Comparison of ENCODE assay signal across 1 cellular context in the genomic region with DNA sequence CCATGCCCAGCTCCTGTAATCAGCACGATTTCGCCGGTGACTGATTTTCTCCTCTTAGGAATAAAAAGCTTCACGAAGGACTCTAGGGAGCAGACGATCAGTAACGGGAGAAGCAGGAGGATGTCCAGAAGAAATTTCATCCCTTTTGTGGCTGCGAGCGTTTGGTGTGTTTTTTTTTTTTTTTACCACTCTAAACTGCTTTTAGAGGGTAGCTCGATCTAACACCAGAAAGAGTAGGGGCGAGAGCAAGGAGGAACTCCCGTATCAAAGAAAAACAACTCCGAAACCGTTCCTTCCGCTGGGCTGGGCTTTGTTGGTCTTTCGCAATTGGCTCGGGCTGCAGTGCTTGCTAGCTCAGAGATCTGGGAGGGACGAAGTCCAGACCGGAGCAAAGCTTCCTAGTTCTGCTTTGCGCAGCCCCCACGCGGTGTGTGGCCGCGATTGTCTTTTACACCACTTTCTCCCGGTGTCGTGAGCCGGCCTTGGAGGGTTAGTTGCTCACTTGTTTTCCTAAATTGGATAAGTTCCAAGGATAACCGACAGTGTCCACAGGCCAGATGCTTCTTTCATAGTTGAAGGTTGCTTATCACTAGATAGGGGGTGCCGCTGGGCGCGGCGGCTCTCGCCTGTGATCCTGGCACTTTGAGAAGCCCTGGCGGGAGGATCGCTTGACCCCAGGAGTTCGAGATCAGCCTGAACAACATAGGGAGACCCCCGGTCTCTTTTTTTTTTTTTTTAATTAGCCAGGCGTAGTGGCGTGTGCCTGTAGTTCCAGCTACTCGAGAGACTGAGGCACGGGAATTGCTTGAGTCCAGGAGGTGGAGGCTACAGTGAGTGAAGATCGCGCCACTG.
TF ChIP-seq lines count a peak whose summit lies in the region.

A gene with protein sequence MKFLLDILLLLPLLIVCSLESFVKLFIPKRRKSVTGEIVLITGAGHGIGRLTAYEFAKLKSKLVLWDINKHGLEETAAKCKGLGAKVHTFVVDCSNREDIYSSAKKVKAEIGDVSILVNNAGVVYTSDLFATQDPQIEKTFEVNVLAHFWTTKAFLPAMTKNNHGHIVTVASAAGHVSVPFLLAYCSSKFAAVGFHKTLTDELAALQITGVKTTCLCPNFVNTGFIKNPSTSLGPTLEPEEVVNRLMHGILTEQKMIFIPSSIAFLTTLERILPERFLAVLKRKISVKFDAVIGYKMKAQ (minus strand): TSS at position 258 of the 852 bp plus-strand sequence. CDS start 118 bp downstream, at position 140.

TF ChIP-seq in HepG2, 621 proteins besides CTCF, POLR2A, EP300 and RAD21 (continued from another document and continues in another):
- TF ChIP-seq, protein P1, sequence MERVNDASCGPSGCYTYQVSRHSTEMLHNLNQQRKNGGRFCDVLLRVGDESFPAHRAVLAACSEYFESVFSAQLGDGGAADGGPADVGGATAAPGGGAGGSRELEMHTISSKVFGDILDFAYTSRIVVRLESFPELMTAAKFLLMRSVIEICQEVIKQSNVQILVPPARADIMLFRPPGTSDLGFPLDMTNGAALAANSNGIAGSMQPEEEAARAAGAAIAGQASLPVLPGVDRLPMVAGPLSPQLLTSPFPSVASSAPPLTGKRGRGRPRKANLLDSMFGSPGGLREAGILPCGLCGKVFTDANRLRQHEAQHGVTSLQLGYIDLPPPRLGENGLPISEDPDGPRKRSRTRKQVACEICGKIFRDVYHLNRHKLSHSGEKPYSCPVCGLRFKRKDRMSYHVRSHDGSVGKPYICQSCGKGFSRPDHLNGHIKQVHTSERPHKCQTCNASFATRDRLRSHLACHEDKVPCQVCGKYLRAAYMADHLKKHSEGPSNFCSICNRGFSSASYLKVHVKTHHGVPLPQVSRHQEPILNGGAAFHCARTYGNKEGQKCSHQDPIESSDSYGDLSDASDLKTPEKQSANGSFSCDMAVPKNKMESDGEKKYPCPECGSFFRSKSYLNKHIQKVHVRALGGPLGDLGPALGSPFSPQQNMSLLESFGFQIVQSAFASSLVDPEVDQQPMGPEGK (CRISPR knock-in tag; IDR thresholded peaks at IDR 0.05), result peak; percentile 68
- TF ChIP-seq ZNF878 (CRISPR knock-in tag; IDR thresholded peaks at IDR 0.05) (no peak), JUN (CRISPR knock-in tag; IDR thresholded peaks at IDR 0.05) (peak; percentile 26; the same call in 1 of the 2 replicates), ZNF333 (CRISPR knock-in tag; IDR thresholded peaks at IDR 0.05; ENCODE audit: borderline replicate concordance) (no peak), AKAP8 (CRISPR knock-in tag; IDR thresholded peaks at IDR 0.05) (no peak), ZNF468 (CRISPR knock-in tag; IDR thresholded peaks at IDR 0.05) (no peak), KDM5A (IDR thresholded peaks at IDR 0.05; ENCODE audit: borderline replicate concordance, low read length) (no peak; the same call in 1 of the 2 replicates), ZFP82 (CRISPR knock-in tag; IDR thresholded peaks at IDR 0.05; ENCODE audit: borderline replicate concordance) (0 out of 2 replicates have a peak, but pooled peaks have one; percentile 31), ZNF496 (CRISPR knock-in tag; IDR thresholded peaks at IDR 0.05; ENCODE audit: insufficient replicate concordance) (no peak), ZNF547 (CRISPR knock-in tag; IDR thresholded peaks at IDR 0.05) (0 out of 2 replicates have a peak, but pooled peaks have one; percentile 77), ZNF629 (CRISPR knock-in tag; conservative IDR thresholded peaks at IDR 0.05) (no peak; the same call in 1 of the 2 replicates), MXI1 (IDR thresholded peaks at IDR 0.05; ENCODE audit: borderline replicate concordance, low read depth, low read length) (peak; percentile 46; the same call in 1 of the 3 replicates), HOXA3 (CRISPR knock-in tag; IDR thresholded peaks at IDR 0.05) (peak; percentile 90), LCORL (IDR thresholded peaks at IDR 0.05) (no peak), LCORL (CRISPR knock-in tag; IDR thresholded peaks at IDR 0.05) (peak; percentile 63; the same call in 1 of the 2 replicates), MAFF (IDR thresholded peaks at IDR 0.05; ENCODE audit: low read depth, low read length) (no peak), ZNF460 (CRISPR knock-in tag; IDR thresholded peaks at IDR 0.05; ENCODE audit: borderline replicate concordance) (peak; percentile 15; the same call in 1 of the 2 replicates), ZKSCAN5 (CRISPR knock-in tag; IDR thresholded peaks at IDR 0.05) (no peak), NFIC (IDR thresholded peaks at IDR 0.05; ENCODE audit: low read length) (peak; percentile 59; the same call in 1 of the 2 replicates), ISX (CRISPR knock-in tag; conservative IDR thresholded peaks at IDR 0.05) (no peak), ZFP36L2 (CRISPR knock-in tag; IDR thresholded peaks at IDR 0.05) (no peak), ZNF3 (CRISPR knock-in tag; IDR thresholded peaks at IDR 0.05) (peak; percentile 18; the same call in 1 of the 2 replicates), NFIB (CRISPR knock-in tag; IDR thresholded peaks at IDR 0.05; ENCODE audit: borderline replicate concordance) (no peak), ZNF879 (CRISPR knock-in tag; IDR thresholded peaks at IDR 0.05) (no peak), ZBTB20 (CRISPR knock-in tag; IDR thresholded peaks at IDR 0.05; ENCODE audit: borderline replicate concordance, low read depth) (peak; percentile 43; the same call in 1 of the 2 replicates)
- TF ChIP-seq, protein P2, sequence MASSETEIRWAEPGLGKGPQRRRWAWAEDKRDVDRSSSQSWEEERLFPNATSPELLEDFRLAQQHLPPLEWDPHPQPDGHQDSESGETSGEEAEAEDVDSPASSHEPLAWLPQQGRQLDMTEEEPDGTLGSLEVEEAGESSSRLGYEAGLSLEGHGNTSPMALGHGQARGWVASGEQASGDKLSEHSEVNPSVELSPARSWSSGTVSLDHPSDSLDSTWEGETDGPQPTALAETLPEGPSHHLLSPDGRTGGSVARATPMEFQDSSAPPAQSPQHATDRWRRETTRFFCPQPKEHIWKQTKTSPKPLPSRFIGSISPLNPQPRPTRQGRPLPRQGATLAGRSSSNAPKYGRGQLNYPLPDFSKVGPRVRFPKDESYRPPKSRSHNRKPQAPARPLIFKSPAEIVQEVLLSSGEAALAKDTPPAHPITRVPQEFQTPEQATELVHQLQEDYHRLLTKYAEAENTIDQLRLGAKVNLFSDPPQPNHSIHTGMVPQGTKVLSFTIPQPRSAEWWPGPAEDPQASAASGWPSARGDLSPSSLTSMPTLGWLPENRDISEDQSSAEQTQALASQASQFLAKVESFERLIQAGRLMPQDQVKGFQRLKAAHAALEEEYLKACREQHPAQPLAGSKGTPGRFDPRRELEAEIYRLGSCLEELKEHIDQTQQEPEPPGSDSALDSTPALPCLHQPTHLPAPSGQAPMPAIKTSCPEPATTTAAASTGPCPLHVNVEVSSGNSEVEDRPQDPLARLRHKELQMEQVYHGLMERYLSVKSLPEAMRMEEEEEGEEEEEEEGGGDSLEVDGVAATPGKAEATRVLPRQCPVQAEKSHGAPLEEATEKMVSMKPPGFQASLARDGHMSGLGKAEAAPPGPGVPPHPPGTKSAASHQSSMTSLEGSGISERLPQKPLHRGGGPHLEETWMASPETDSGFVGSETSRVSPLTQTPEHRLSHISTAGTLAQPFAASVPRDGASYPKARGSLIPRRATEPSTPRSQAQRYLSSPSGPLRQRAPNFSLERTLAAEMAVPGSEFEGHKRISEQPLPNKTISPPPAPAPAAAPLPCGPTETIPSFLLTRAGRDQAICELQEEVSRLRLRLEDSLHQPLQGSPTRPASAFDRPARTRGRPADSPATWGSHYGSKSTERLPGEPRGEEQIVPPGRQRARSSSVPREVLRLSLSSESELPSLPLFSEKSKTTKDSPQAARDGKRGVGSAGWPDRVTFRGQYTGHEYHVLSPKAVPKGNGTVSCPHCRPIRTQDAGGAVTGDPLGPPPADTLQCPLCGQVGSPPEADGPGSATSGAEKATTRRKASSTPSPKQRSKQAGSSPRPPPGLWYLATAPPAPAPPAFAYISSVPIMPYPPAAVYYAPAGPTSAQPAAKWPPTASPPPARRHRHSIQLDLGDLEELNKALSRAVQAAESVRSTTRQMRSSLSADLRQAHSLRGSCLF (CRISPR knock-in tag; IDR thresholded peaks at IDR 0.05; ENCODE audit: borderline replicate concordance), result no peak
- TF ChIP-seq, protein P3, sequence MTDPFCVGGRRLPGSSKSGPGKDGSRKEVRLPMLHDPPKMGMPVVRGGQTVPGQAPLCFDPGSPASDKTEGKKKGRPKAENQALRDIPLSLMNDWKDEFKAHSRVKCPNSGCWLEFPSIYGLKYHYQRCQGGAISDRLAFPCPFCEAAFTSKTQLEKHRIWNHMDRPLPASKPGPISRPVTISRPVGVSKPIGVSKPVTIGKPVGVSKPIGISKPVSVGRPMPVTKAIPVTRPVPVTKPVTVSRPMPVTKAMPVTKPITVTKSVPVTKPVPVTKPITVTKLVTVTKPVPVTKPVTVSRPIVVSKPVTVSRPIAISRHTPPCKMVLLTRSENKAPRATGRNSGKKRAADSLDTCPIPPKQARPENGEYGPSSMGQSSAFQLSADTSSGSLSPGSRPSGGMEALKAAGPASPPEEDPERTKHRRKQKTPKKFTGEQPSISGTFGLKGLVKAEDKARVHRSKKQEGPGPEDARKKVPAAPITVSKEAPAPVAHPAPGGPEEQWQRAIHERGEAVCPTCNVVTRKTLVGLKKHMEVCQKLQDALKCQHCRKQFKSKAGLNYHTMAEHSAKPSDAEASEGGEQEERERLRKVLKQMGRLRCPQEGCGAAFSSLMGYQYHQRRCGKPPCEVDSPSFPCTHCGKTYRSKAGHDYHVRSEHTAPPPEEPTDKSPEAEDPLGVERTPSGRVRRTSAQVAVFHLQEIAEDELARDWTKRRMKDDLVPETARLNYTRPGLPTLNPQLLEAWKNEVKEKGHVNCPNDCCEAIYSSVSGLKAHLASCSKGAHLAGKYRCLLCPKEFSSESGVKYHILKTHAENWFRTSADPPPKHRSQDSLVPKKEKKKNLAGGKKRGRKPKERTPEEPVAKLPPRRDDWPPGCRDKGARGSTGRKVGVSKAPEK (CRISPR knock-in tag; IDR thresholded peaks at IDR 0.05; ENCODE audit: borderline replicate concordance), result peak; percentile 47; the same call in 1 of the 2 replicates
- TF ChIP-seq, protein P4, sequence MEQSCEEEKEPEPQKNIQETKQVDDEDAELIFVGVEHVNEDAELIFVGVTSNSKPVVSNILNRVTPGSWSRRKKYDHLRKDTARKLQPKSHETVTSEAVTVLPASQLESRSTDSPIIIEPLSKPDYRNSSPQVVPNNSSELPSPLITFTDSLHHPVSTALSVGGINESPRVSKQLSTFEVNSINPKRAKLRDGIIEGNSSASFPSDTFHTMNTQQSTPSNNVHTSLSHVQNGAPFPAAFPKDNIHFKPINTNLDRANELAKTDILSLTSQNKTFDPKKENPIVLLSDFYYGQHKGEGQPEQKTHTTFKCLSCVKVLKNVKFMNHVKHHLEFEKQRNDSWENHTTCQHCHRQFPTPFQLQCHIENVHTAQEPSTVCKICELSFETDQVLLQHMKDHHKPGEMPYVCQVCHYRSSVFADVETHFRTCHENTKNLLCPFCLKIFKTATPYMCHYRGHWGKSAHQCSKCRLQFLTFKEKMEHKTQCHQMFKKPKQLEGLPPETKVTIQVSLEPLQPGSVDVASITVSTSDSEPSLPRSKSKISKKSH (CRISPR knock-in tag; IDR thresholded peaks at IDR 0.05; ENCODE audit: borderline replicate concordance), result no peak; the same call in 1 of the 2 replicates
- TF ChIP-seq, protein P5, sequence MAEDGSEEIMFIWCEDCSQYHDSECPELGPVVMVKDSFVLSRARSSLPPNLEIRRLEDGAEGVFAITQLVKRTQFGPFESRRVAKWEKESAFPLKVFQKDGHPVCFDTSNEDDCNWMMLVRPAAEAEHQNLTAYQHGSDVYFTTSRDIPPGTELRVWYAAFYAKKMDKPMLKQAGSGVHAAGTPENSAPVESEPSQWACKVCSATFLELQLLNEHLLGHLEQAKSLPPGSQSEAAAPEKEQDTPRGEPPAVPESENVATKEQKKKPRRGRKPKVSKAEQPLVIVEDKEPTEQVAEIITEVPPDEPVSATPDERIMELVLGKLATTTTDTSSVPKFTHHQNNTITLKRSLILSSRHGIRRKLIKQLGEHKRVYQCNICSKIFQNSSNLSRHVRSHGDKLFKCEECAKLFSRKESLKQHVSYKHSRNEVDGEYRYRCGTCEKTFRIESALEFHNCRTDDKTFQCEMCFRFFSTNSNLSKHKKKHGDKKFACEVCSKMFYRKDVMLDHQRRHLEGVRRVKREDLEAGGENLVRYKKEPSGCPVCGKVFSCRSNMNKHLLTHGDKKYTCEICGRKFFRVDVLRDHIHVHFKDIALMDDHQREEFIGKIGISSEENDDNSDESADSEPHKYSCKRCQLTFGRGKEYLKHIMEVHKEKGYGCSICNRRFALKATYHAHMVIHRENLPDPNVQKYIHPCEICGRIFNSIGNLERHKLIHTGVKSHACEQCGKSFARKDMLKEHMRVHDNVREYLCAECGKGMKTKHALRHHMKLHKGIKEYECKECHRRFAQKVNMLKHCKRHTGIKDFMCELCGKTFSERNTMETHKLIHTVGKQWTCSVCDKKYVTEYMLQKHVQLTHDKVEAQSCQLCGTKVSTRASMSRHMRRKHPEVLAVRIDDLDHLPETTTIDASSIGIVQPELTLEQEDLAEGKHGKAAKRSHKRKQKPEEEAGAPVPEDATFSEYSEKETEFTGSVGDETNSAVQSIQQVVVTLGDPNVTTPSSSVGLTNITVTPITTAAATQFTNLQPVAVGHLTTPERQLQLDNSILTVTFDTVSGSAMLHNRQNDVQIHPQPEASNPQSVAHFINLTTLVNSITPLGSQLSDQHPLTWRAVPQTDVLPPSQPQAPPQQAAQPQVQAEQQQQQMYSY (CRISPR knock-in tag; IDR thresholded peaks at IDR 0.05), result no peak
- TF ChIP-seq, protein P6, sequence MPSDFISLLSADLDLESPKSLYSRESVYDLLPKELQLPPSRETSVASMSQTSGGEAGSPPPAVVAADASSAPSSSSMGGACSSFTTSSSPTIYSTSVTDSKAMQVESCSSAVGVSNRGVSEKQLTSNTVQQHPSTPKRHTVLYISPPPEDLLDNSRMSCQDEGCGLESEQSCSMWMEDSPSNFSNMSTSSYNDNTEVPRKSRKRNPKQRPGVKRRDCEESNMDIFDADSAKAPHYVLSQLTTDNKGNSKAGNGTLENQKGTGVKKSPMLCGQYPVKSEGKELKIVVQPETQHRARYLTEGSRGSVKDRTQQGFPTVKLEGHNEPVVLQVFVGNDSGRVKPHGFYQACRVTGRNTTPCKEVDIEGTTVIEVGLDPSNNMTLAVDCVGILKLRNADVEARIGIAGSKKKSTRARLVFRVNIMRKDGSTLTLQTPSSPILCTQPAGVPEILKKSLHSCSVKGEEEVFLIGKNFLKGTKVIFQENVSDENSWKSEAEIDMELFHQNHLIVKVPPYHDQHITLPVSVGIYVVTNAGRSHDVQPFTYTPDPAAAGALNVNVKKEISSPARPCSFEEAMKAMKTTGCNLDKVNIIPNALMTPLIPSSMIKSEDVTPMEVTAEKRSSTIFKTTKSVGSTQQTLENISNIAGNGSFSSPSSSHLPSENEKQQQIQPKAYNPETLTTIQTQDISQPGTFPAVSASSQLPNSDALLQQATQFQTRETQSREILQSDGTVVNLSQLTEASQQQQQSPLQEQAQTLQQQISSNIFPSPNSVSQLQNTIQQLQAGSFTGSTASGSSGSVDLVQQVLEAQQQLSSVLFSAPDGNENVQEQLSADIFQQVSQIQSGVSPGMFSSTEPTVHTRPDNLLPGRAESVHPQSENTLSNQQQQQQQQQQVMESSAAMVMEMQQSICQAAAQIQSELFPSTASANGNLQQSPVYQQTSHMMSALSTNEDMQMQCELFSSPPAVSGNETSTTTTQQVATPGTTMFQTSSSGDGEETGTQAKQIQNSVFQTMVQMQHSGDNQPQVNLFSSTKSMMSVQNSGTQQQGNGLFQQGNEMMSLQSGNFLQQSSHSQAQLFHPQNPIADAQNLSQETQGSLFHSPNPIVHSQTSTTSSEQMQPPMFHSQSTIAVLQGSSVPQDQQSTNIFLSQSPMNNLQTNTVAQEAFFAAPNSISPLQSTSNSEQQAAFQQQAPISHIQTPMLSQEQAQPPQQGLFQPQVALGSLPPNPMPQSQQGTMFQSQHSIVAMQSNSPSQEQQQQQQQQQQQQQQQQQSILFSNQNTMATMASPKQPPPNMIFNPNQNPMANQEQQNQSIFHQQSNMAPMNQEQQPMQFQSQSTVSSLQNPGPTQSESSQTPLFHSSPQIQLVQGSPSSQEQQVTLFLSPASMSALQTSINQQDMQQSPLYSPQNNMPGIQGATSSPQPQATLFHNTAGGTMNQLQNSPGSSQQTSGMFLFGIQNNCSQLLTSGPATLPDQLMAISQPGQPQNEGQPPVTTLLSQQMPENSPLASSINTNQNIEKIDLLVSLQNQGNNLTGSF (CRISPR knock-in tag; IDR thresholded peaks at IDR 0.05), result no peak
